17 cellular contexts compared by ENCODE assay signal in the genomic region with DNA sequence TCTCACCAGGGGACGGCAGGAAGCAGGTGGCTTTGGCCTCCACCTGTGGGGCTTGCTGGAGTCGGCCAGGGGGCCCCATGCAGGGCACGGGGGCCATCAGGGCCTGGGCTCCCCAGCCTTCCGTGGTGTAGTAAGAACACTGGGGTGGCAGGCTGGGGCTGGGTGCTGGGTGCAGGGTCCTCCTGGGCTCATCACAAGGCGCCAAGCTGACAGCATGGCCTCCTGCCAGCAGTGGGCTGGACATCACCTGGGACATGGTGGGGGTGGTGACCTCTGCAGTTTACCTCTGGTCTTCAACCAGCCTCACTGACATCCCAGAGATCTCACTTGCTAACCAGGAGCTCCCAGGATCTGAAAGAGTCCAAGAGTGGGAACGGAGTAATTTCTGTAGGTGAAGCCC. TPM values are rescaled to one million over a fixed set of nuclear protein-coding genes. Genes with fewer than 3 reads are reported as not detected.
"Had no signal": no experiment of that assay in that cellular context is flagged by ENCODE, and none has a peak within 500 bp of the region (broad histone marks: within the 10 kb centered on the region; RNA-seq: fewer than 3 reads in every experiment).

No MANE protein-coding gene starts in this region.

- H3K79me2 ChIP-seq: parathyroid adenoma had no signal

- H3K4me2 ChIP-seq: smooth muscle cell had no signal

- H3K9me3 ChIP-seq: gastrocnemius medialis, heart left ventricle, neutrophil, testis, upper lobe of right lung had no signal

- H3K4me3 ChIP-seq: gastrocnemius medialis, heart left ventricle, lung, smooth muscle cell, testis, upper lobe of right lung had no signal

- H3K9ac ChIP-seq: parathyroid adenoma had no signal

- H3K27ac ChIP-seq: gastrocnemius medialis, neutrophil, parathyroid adenoma, testis, upper lobe of right lung had no signal

- DNase-seq: activated CD4-positive, alpha-beta T cell treated with anti-CD3 and anti-CD28 coated beads, Interleukin-2, amount 10 ng/mL, durations not matched to agents 7 days and 5 days; activated CD8-positive, alpha-beta memory T cell treated with anti-CD3 and anti-CD28 coated beads, Interleukin-2, amount 50 U/mL, for 48 hours; activated gamma-delta T cell treated with Interleukin-2 at 50 U/mL for 16 hours; activated naive CD8-positive, alpha-beta T cell treated with anti-CD3 and anti-CD28 coated beads for 36 hours; activated T-cell treated with anti-CD3 and anti-CD28 coated beads, Interleukin-2, amount 50 U/mL, for 72 hours; cortex of kidney; effector CD4-positive, alpha-beta T cell; gastrocnemius medialis; left colon; retina; testis; upper lobe of right lung had no signal

- H3K27me3 ChIP-seq: gastrocnemius medialis, heart left ventricle, testis, upper lobe of right lung had no signal

- H3K36me3 ChIP-seq: gastrocnemius medialis, heart left ventricle, neutrophil, upper lobe of right lung had no signal

- H2AFZ ChIP-seq: parathyroid adenoma had no signal

RNA-seq across cellular contexts. Expression of a gene that starts 5.3 kb away (rescaled TPM):
- polyA plus RNA-seq: heart left ventricle had no signal
